12 cellular contexts compared by ENCODE assay signal in genomic region chr9:100492952-100493351, GRCh38. TPM values are rescaled to one million over a fixed set of nuclear protein-coding genes. Genes with fewer than 3 reads are reported as not detected.
DNase-seq lines count a peak whose midpoint lies in the region; ATAC-seq and TF ChIP-seq lines count a peak whose summit lies in the region.
"Had no signal": no experiment of that assay in that cellular context is flagged by ENCODE, and none has a peak within 500 bp of the region (broad histone marks: within the 10 kb centered on the region; RNA-seq: fewer than 3 reads in every experiment).

No MANE protein-coding gene starts in this region.

- H3K36me3 ChIP-seq in HUES48 (ENCODE audit: control insufficient read depth, insufficient read depth, low read length): no peaks in the 10 kb centered on the region
- H3K36me3 ChIP-seq in heart right ventricle: no peaks in the 10 kb centered on the region

- DNase-seq in AG08396 (ENCODE audit: low spot score) (peak; percentile 40), WTC11 (ENCODE audit: low spot score) (no peak), heart right ventricle (no peak), islet precursor cell (no peak), COLO668 (lab: John Stamatoyannopoulos, UW; ENCODE audit: unreplicated experiment) (no peak)
- DNase-seq: CD4-positive, CD25-positive, alpha-beta regulatory T cell; left cardiac atrium; retina had no signal

- H3K9me3 ChIP-seq in HUES48 (ENCODE audit: control insufficient read depth, insufficient read depth, low read length): no peaks in the 10 kb centered on the region
- H3K9me3 ChIP-seq in heart right ventricle: no peaks in the 10 kb centered on the region

- no peak overlapping the region for H3K4me3 ChIP-seq in HUES48 (ENCODE audit: low read depth, low read length)
- no peak overlapping the region for H3K4me3 ChIP-seq in heart right ventricle

- peaks cover 62% of the 10 kb centered on the region for H3K4me1 Mint-ChIP-seq in WTC11
- H3K4me1 Mint-ChIP-seq: CD4-positive, CD25-positive, alpha-beta regulatory T cell had no signal

- H3K36me3 Mint-ChIP-seq in WTC11: no peaks in the 10 kb centered on the region
- H3K36me3 Mint-ChIP-seq: CD4-positive, CD25-positive, alpha-beta regulatory T cell had no signal

- intact Hi-C loops in heart right ventricle (cut with DNase I): no loop called here

- no peak overlapping the region for H3K9ac ChIP-seq in HUES48 (ENCODE audit: low read depth, low read length)

- H3K4me1 ChIP-seq in HUES48 (ENCODE audit: control insufficient read depth, insufficient read depth, low read length): peaks cover 47% of the 10 kb centered on the region
- no peaks in the 10 kb centered on the region for H3K4me1 ChIP-seq in heart right ventricle

- POLR2A ChIA-PET in WTC11 (lab: Charles Lee): no interaction called here

- ATAC-seq in WTC11 (no peak; the same call in 1 of the 2 replicates), heart right ventricle (peak in 6 of 8 donors; percentile 38 to 89 (median 60)), GM19452 (IDR thresholded peaks at IDR 0.05; ENCODE audit: unreplicated experiment) (no peak), HG02852 (IDR thresholded peaks at IDR 0.05; ENCODE audit: unreplicated experiment) (no peak)

- no peaks in the 10 kb centered on the region for H3K9me3 Mint-ChIP-seq in WTC11

- H3K27me3 Mint-ChIP-seq in WTC11 (ENCODE audit: low read depth): no peaks in the 10 kb centered on the region

- no peak overlapping the region for H3K4me3 Mint-ChIP-seq in WTC11
- H3K4me3 Mint-ChIP-seq: CD4-positive, CD25-positive, alpha-beta regulatory T cell had no signal

- H3K27ac Mint-ChIP-seq in WTC11: peak overlapping the region; percentile 48
- H3K27ac Mint-ChIP-seq: CD4-positive, CD25-positive, alpha-beta regulatory T cell had no signal

- peak overlapping the region; percentile 3 for H3K27ac ChIP-seq in HUES48 (ENCODE audit: low read depth, low read length)
- H3K27ac ChIP-seq in heart right ventricle: no peak overlapping the region
- H3K27ac ChIP-seq: HL-60 had no signal

- TF ChIP-seq CTCF in WTC11 (IDR thresholded peaks at IDR 0.05) (no peak), heart right ventricle (IDR thresholded peaks at IDR 0.05) (peak in 4 of 9 donors; percentile 10 to 38 (median 24))

- CTCF ChIA-PET in WTC11 (lab: Charles Lee): interaction anchor here (1.1 to 1.5 kb wide), 2 partner anchors 13 to 56 kb away, joined by 3 to 4 read pairs; no protein-coding TSS in a partner anchor

- 92 to 94% methylated on average over 2 of the region's 2 CpGs for WGBS in heart right ventricle, 2 donors

- H3K27me3 ChIP-seq in HUES48 (ENCODE audit: control insufficient read depth, insufficient read depth, low read length) (no peaks in the 10 kb centered on the region), heart right ventricle (no peaks in the 10 kb centered on the region)

TF ChIP-seq in WTC11, 78 proteins besides CTCF, POLR2A, EP300 and RAD21:
- no peak for TF ChIP-seq PRDM15 (CRISPR knock-in tag; IDR thresholded peaks at IDR 0.05)
- no peak for TF ChIP-seq RORB (CRISPR knock-in tag; IDR thresholded peaks at IDR 0.05)
- TF ChIP-seq SP1 (CRISPR knock-in tag; conservative IDR thresholded peaks at IDR 0.05): no peak
- TF ChIP-seq ZNF263 (CRISPR knock-in tag; IDR thresholded peaks at IDR 0.05; ENCODE audit: low read depth): no peak
- no peak for TF ChIP-seq IRF1 (CRISPR knock-in tag; IDR thresholded peaks at IDR 0.05)
- TF ChIP-seq ATF2 (CRISPR knock-in tag; IDR thresholded peaks at IDR 0.05; ENCODE audit: borderline replicate concordance, low read depth): no peak
- TF ChIP-seq ERG (CRISPR knock-in tag; IDR thresholded peaks at IDR 0.05): no peak
- TF ChIP-seq FOXK1 (CRISPR knock-in tag; IDR thresholded peaks at IDR 0.05): no peak
- no peak for TF ChIP-seq ZBTB21 (CRISPR knock-in tag; IDR thresholded peaks at IDR 0.05; ENCODE audit: borderline replicate concordance)
- TF ChIP-seq RELA (CRISPR knock-in tag; IDR thresholded peaks at IDR 0.05; ENCODE audit: borderline replicate concordance): no peak
- TF ChIP-seq NR1H2 (CRISPR knock-in tag; IDR thresholded peaks at IDR 0.05): no peak
- no peak for TF ChIP-seq PRRX2 (CRISPR knock-in tag; IDR thresholded peaks at IDR 0.05)
- TF ChIP-seq ZNF121 (CRISPR knock-in tag; IDR thresholded peaks at IDR 0.05): no peak
- TF ChIP-seq MYBL2 (CRISPR knock-in tag; IDR thresholded peaks at IDR 0.05): no peak
- no peak for TF ChIP-seq ESRRA (CRISPR knock-in tag; IDR thresholded peaks at IDR 0.05; ENCODE audit: borderline replicate concordance)
- TF ChIP-seq PREB (CRISPR knock-in tag; IDR thresholded peaks at IDR 0.05; ENCODE audit: borderline replicate concordance): no peak
- no peak for TF ChIP-seq IRF2 (CRISPR knock-in tag; IDR thresholded peaks at IDR 0.05; ENCODE audit: borderline replicate concordance, low read depth)
- no peak for TF ChIP-seq GTF2I (CRISPR knock-in tag; conservative IDR thresholded peaks at IDR 0.05)

RNA-seq across cellular contexts. Expression of gene TMEFF1, which starts 20.0 kb away (rescaled TPM):
- total RNA-seq in WTC11 (2021) (62.7 to 66.5 TPM (median 66.2 TPM) in 3 replicates), heart right ventricle (under 1 TPM in 4 of 10 donors, not detected in 6; 0.16 to 0.60 (median 0.30) TPM)
- polyA plus RNA-seq in heart right ventricle: under 1 TPM in 1 of 2 donors, not detected in 1; 0.03 TPM
- polyA plus RNA-seq: CD4-positive, CD25-positive, alpha-beta regulatory T cell had no signal

Comparison
In these comparisons a context has a peak if more than half of its experiments do, and no peak if none do; other contexts are left out.
1. ATAC-seq: peak in heart right ventricle (6 of 8); none in WTC11 (single experiment), GM19452 (single experiment) and HG02852 (single experiment).
2. RNA of gene TMEFF1, which starts 20.0 kb away (total RNA-seq): 62.7 to 66.5 TPM in WTC11; 0.16 to 0.60 TPM in heart right ventricle; every median in the first group is over 10 times any median in the second.